ENCODE assay signal across 16 cellular contexts in the genomic region with DNA sequence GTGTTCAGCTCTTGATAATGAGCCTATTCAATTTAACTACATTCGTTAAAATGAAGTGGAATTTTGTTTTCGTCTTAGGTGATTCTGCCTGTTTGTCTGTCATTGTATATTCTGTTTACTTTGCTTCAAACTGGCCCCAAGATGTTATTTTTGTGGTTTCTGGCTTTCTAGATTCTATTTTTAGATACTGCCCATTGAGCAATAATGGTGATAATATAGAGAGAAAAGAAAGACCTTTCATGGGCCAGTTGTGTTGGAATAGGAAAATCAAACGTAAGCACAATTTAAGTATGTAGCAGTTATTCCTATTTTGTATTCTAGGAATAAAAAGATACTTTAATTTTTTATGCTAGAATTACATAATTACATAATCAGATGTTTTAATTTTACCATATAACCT. TPM values are rescaled to one million over a fixed set of nuclear protein-coding genes. Genes with fewer than 3 reads are reported as not detected.
DNase-seq lines count a peak whose midpoint lies in the region; ATAC-seq lines count a peak whose summit lies in the region.
"Had no signal": no experiment of that assay in that cellular context is flagged by ENCODE, and none has a peak within 500 bp of the region (broad histone marks: within the 10 kb centered on the region; RNA-seq: fewer than 3 reads in every experiment).

No MANE protein-coding gene starts in this region.

- H3K36me3 ChIP-seq in BLaER1 treated with 17β-estradiol and CSF1 and Interleukin-3, amounts not matched to agents 10 nM and 100 nM = peaks cover 70 to 80% (median 77%) of the 10 kb centered on the region in 11 experiments

- no peak for ATAC-seq in activated CD8-positive, alpha-beta T cell treated with anti-CD3 and anti-CD28 coated beads, Interleukin-2, amount 10 ng/mL, durations not matched to agents 7 days and 5 days
- ATAC-seq in GM21619 (IDR thresholded peaks at IDR 0.05; ENCODE audit: unreplicated experiment) = no peak
- ATAC-seq: heart left ventricle had no signal

- peaks cover 23 to 44% (median 38%) of the 10 kb centered on the region in 10 experiments for H3K4me1 ChIP-seq in BLaER1 treated with 17β-estradiol and CSF1 and Interleukin-3, amounts not matched to agents 10 nM and 100 nM

- peak overlapping the region in 4 of 11 experiments; percentile 25 to 51 (median 38); a peak in 8 of 22 replicates for H3K27ac ChIP-seq in BLaER1 treated with 17β-estradiol and CSF1 and Interleukin-3, amounts not matched to agents 10 nM and 100 nM
- H3K27ac ChIP-seq: heart left ventricle, neutrophil, RWPE1, thoracic aorta had no signal

- POLR2A ChIA-PET in activated CD8-positive, alpha-beta T cell treated with anti-CD3 and anti-CD28 coated beads, Interleukin-2, amount 10 ng/mL, durations not matched to agents 7 days and 5 days (lab: Charles Lee) = no interaction called here

- peak overlapping the region in 1 of 11 experiments; percentile 19; a peak in 1 of 22 replicates for H3K9ac ChIP-seq in BLaER1 treated with 17β-estradiol and CSF1 and Interleukin-3, amounts not matched to agents 10 nM and 100 nM

- DNase-seq in EH (ENCODE audit: low read depth) (peak; percentile 22), iris pigment epithelial cell (ENCODE audit: low read depth) (peak; percentile 45), NCI-H774 (lab: John Stamatoyannopoulos, UW) (no peak), nucleus accumbens (lab: John Stamatoyannopoulos, UW) (no peak), NCI-H1694 treated with DMSO at 0.1 percent for 48 hours (lab: John Stamatoyannopoulos, UW) (no peak)
- DNase-seq in activated CD8-positive, alpha-beta T cell treated with anti-CD3 and anti-CD28 coated beads, Interleukin-2, amount 10 ng/mL, durations not matched to agents 7 days and 5 days = no peak
- DNase-seq: activated CD8-positive, alpha-beta memory T cell treated with anti-CD3 and anti-CD28 coated beads, Interleukin-2, amount 50 U/mL, for 48 hours; GF-D8; heart left ventricle; NCI-H510A had no signal

- H3K4me3 ChIP-seq in BLaER1 treated with 17β-estradiol and CSF1 and Interleukin-3, amounts not matched to agents 10 nM and 100 nM = peak overlapping the region in 3 of 10 experiments; percentile 8 to 31 (median 20); a peak in 2 of 20 replicates
- H3K4me3 ChIP-seq: heart left ventricle, thoracic aorta had no signal

- peak overlapping the region; percentile 32 to 91 (median 83) for H3K4me2 ChIP-seq in BLaER1 treated with 17β-estradiol and CSF1 and Interleukin-3, amounts not matched to agents 10 nM and 100 nM

- H3K4me3 Mint-ChIP-seq in activated CD8-positive, alpha-beta T cell treated with anti-CD3 and anti-CD28 coated beads, Interleukin-2, amount 10 ng/mL, durations not matched to agents 7 days and 5 days = peak overlapping the region; percentile 49
- H3K4me3 Mint-ChIP-seq: CD14-positive monocyte had no signal

- H3K9me3 ChIP-seq in BLaER1 treated with 17β-estradiol and CSF1 and Interleukin-3, amounts not matched to agents 10 nM and 100 nM (replicated peaks in 1 of 11) = peaks cover 0 to 5% (median 0%) of the 10 kb centered on the region in 11 experiments; a peak in 7 of 22 replicates
- H3K9me3 ChIP-seq: heart left ventricle, neutrophil, thoracic aorta had no signal

- H3K27ac Mint-ChIP-seq in activated CD8-positive, alpha-beta T cell treated with anti-CD3 and anti-CD28 coated beads, Interleukin-2, amount 10 ng/mL, durations not matched to agents 7 days and 5 days = no peak overlapping the region

- no peaks in the 10 kb centered on the region for H3K27me3 Mint-ChIP-seq in activated CD8-positive, alpha-beta T cell treated with anti-CD3 and anti-CD28 coated beads, Interleukin-2, amount 10 ng/mL, durations not matched to agents 7 days and 5 days (ENCODE audit: low read depth)

- no peaks in the 10 kb centered on the region for H3K27me3 ChIP-seq in BLaER1 treated with 17β-estradiol and CSF1 and Interleukin-3, amounts not matched to agents 10 nM and 100 nM
- H3K27me3 ChIP-seq: heart left ventricle, neutrophil had no signal

- H4K20me1 ChIP-seq in BLaER1 treated with 17β-estradiol and CSF1 and Interleukin-3, amounts not matched to agents 10 nM and 100 nM = peaks cover 0 to 54% (median 39%) of the 10 kb centered on the region in 11 experiments; a peak in 16 of 22 replicates

- H3K4me1 Mint-ChIP-seq in activated CD8-positive, alpha-beta T cell treated with anti-CD3 and anti-CD28 coated beads, Interleukin-2, amount 10 ng/mL, durations not matched to agents 7 days and 5 days (ENCODE audit: low read depth) = peaks cover 42% of the 10 kb centered on the region

- CTCF ChIA-PET in activated CD8-positive, alpha-beta T cell treated with anti-CD3 and anti-CD28 coated beads, Interleukin-2, amount 10 ng/mL, durations not matched to agents 7 days and 5 days (lab: Charles Lee) = interaction anchor here (1.2 to 1.3 kb wide), 2 partner anchors 18 to 41 kb away, joined by 3 read pairs; no protein-coding TSS in a partner anchor

- no peaks in the 10 kb centered on the region for H3K9me3 Mint-ChIP-seq in activated CD8-positive, alpha-beta T cell treated with anti-CD3 and anti-CD28 coated beads, Interleukin-2, amount 10 ng/mL, durations not matched to agents 7 days and 5 days (ENCODE audit: insufficient read depth)
- H3K9me3 Mint-ChIP-seq: CD14-positive monocyte had no signal

- peaks cover 59% of the 10 kb centered on the region for H3K36me3 Mint-ChIP-seq in activated CD8-positive, alpha-beta T cell treated with anti-CD3 and anti-CD28 coated beads, Interleukin-2, amount 10 ng/mL, durations not matched to agents 7 days and 5 days (ENCODE audit: low read depth)

RNA-seq across cellular contexts. Expression of a gene that starts 4.0 kb away (rescaled TPM):
- 10 to 100 TPM; 27.6 to 30.2 TPM for total RNA-seq in activated CD8-positive, alpha-beta T cell treated with anti-CD3 and anti-CD28 coated beads, Interleukin-2, amount 10 ng/mL, durations not matched to agents 7 days and 5 days

RNA-seq across cellular contexts. Expression of a gene that starts 56.4 kb away (rescaled TPM):
- 10 to 100 TPM; 15.3 to 15.4 TPM for total RNA-seq in activated CD8-positive, alpha-beta T cell treated with anti-CD3 and anti-CD28 coated beads, Interleukin-2, amount 10 ng/mL, durations not matched to agents 7 days and 5 days

Comparison
In these comparisons a context has a peak if more than half of its experiments do, and no peak if none do; other contexts are left out.
1. DNase-seq: peak in EH (single experiment) and iris pigment epithelial cell (single experiment); none in activated CD8-positive, alpha-beta T cell treated with anti-CD3 and anti-CD28 coated beads, Interleukin-2, amount 10 ng/mL, durations not matched to agents 7 days and 5 days (single experiment), NCI-H774 (single experiment), nucleus accumbens (0 of 56) and NCI-H1694 treated with DMSO at 0.1 percent for 48 hours (single experiment).